Comparison of ENCODE assay signal across 7 cellular contexts in the genomic region with DNA sequence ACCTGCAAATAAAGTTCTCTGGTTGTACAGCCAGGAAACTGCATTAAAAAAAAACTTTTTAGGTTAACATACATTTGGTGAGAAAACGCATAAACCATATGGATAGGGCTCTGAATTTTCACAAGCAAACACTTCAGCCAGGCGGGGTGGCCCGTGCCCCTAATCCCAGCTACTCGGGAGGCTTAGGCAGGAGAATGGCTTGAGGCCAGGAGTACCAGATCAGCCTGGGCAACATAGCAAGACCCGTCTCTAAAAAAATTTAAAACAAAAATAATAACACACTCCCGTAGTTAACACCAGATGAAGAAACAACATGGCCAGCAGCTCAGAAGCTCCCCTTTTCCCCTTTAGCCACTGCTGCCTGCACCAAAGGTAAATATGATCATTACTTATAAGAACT. TPM values are rescaled to one million over a fixed set of nuclear protein-coding genes. Genes with fewer than 3 reads are reported as not detected.
DNase-seq lines count a peak whose midpoint lies in the region; ATAC-seq, FAIRE-seq and TF ChIP-seq lines count a peak whose summit lies in the region.

No MANE protein-coding gene starts in this region.

- no peak for ATAC-seq in HG03469 (IDR thresholded peaks at IDR 0.05; ENCODE audit: unreplicated experiment)

- H3K4me3 ChIP-seq in H7 (ENCODE audit: insufficient read depth, low read depth, low read length) = peak overlapping the region; percentile 38
- H3K4me3 ChIP-seq in skin epidermis = peak overlapping the region in 4 of 7 experiments; percentile 55 to 73 (median 58)

- peaks cover 12% of the 10 kb centered on the region for H3K4me1 Mint-ChIP-seq in glutamatergic neuron (ENCODE audit: low read depth, unreplicated experiment)

- H3K4me3 Mint-ChIP-seq in glutamatergic neuron (ENCODE audit: unreplicated experiment) = peak overlapping the region; percentile 97

- no peak for TF ChIP-seq CTCF in VCaP (conservative IDR thresholded peaks at IDR 0.05)
- no peak for TF ChIP-seq CTCF in glutamatergic neuron (IDR thresholded peaks at IDR 0.05; ENCODE audit: partially characterized antibody, unreplicated experiment)

- no peak for DNase-seq in H7
- no peak for DNase-seq in glutamatergic neuron
- no peak for DNase-seq in RCC 7860 (ENCODE audit: low spot score)
- DNase-seq in MV-4-11 (lab: John Stamatoyannopoulos, UW) = no peak

- H3K27ac ChIP-seq in VCaP (peak overlapping the region; percentile 87), skin epidermis (peak overlapping the region in 12 of 21 experiments; percentile 58 to 95 (median 92))

- FAIRE-seq in RCC 7860 (lab: Jason Lieb, UNC) = no peak

- no peaks in the 10 kb centered on the region for H3K27me3 ChIP-seq in H7 (ENCODE audit: control insufficient read depth, insufficient read depth, low read length)

- H3K27me3 Mint-ChIP-seq in glutamatergic neuron (ENCODE audit: unreplicated experiment) = peaks cover 10% of the 10 kb centered on the region

- peak overlapping the region; percentile 100 for H3K27ac Mint-ChIP-seq in glutamatergic neuron (ENCODE audit: unreplicated experiment)

- H3K36me3 ChIP-seq in H7 (replicated peaks; ENCODE audit: control insufficient read depth, insufficient read depth, low read length) = peaks cover 10% of the 10 kb centered on the region

- peaks cover 8% of the 10 kb centered on the region for H3K9me3 Mint-ChIP-seq in glutamatergic neuron (ENCODE audit: unreplicated experiment)

- H3K36me3 Mint-ChIP-seq in glutamatergic neuron (ENCODE audit: unreplicated experiment) = peaks cover 5% of the 10 kb centered on the region

RNA-seq across cellular contexts. Expression of gene RPL14, which starts 3.2 kb away (rescaled TPM):
- total RNA-seq in H7 (2014; rRNA removed; shearing (Covaris generic)) = 348 and 451 TPM in 2 replicates
- total RNA-seq in glutamatergic neuron (ENCODE audit: unreplicated experiment) = 1,217 TPM

RNA-seq across cellular contexts. Expression of gene ZNF619, which starts 23.0 kb away (rescaled TPM):
- 2.2 and 5.3 TPM in 2 replicates for total RNA-seq in H7 (2014; rRNA removed; shearing (Covaris generic))
- total RNA-seq in glutamatergic neuron (ENCODE audit: unreplicated experiment) = 7.2 TPM

RNA-seq across cellular contexts. Expression of gene ZNF620, which starts 51.9 kb away (rescaled TPM):
- total RNA-seq in H7 (2014; rRNA removed; shearing (Covaris generic)) = 5.6 and 8.8 TPM in 2 replicates
- 18.6 TPM for total RNA-seq in glutamatergic neuron (ENCODE audit: unreplicated experiment)
